2 cellular contexts compared by ENCODE assay signal in the genomic region with DNA sequence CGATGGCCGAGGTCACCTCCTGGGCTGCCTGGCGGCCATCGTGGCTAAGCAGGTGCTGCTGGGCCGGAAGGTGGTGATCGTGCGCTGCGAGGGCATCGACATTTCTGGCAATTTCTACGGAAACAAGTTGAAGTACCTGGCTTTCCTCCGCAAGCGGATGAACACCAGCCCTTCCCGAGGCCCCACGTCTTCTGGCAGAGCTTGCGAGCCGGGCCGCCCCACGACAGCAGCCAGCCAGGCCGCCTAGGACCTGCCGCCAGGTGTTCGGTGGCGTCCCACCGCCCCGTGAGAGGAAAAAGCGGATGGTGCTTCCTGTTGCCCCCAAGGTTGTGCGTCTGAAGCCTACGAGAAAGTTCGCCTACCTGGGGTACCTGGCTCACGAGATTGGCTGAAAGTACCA.
TF ChIP-seq lines count a peak whose summit lies in the region.

No MANE protein-coding gene starts in this region.

TF ChIP-seq in GM23338, 12 proteins besides CTCF, POLR2A, EP300 and RAD21:
- TF ChIP-seq ZNF462 (CRISPR knock-in tag; IDR thresholded peaks at IDR 0.05) = no peak
- no peak for TF ChIP-seq NANOG (IDR thresholded peaks at IDR 0.05; ENCODE audit: borderline replicate concordance)
- no peak for TF ChIP-seq CREB1 (CRISPR knock-in tag; IDR thresholded peaks at IDR 0.05; ENCODE audit: low read depth)
- TF ChIP-seq REST (IDR thresholded peaks at IDR 0.05; ENCODE audit: unreplicated experiment) = no peak
- no peak for TF ChIP-seq ZNF331 (CRISPR knock-in tag; IDR thresholded peaks at IDR 0.05; ENCODE audit: low read depth)
- no peak for TF ChIP-seq EZH2phosphoT487 (IDR thresholded peaks at IDR 0.05; ENCODE audit: unreplicated experiment)
- no peak for TF ChIP-seq STAT1 (IDR thresholded peaks at IDR 0.05; ENCODE audit: unreplicated experiment)
- no peak for TF ChIP-seq POLR2AphosphoS5 (IDR thresholded peaks at IDR 0.05; ENCODE audit: low read depth)
- no peak for TF ChIP-seq JUNB (IDR thresholded peaks at IDR 0.05; ENCODE audit: unreplicated experiment)
- TF ChIP-seq ZNF114 (CRISPR knock-in tag; IDR thresholded peaks at IDR 0.05) = no peak

TF ChIP-seq in K562, 482 proteins besides CTCF, POLR2A, EP300 and RAD21:
- TF ChIP-seq ZSCAN29 (IDR thresholded peaks at IDR 0.05) = no peak
